20 cellular contexts compared by ENCODE assay signal in genomic region chr20:58245181-58245891, GRCh38. TPM values are rescaled to one million over a fixed set of nuclear protein-coding genes. Genes with fewer than 3 reads are reported as not detected.
DNase-seq lines count a peak whose midpoint lies in the region; ATAC-seq, FAIRE-seq and TF ChIP-seq lines count a peak whose summit lies in the region.
"Had no signal": no experiment of that assay in that cellular context is flagged by ENCODE, and none has a peak within 500 bp of the region (broad histone marks: within the 10 kb centered on the region; RNA-seq: fewer than 3 reads in every experiment).

No MANE protein-coding gene starts in this region.

- H3K36me3 ChIP-seq in Loucy (ENCODE audit: insufficient read depth, low read length), result no peaks in the 10 kb centered on the region

- H3K36me3 Mint-ChIP-seq in T-helper 17 cell (ENCODE audit: low read depth), result peaks cover 4% of the 10 kb centered on the region

- DNase-seq in HTR-8/SVneo (ENCODE audit: insufficient read length, low spot score), result no peak
- no peak for DNase-seq in T-helper 17 cell
- DNase-seq in foreskin melanocyte, result peak; percentile 89
- DNase-seq in DMS53 (lab: John Stamatoyannopoulos, UW), result no peak
- DNase-seq in AG20443 (ENCODE audit: low spot score), result no peak
- no peak for DNase-seq in cerebellar nuclear complex (lab: John Stamatoyannopoulos, UW)
- DNase-seq: ACHN; AML-193; CD4-positive, alpha-beta T cell; DMS79 treated with DMSO at 0.1 percent for 48 hours; GOT3; H7; HFFc6 had no signal

- H3K4me3 Mint-ChIP-seq in T-helper 17 cell, result no peak overlapping the region
- H3K4me3 Mint-ChIP-seq: CD4-positive, alpha-beta T cell; HFFc6 had no signal

- no peaks in the 10 kb centered on the region for H4K20me1 ChIP-seq in Loucy (ENCODE audit: insufficient read depth, low read length, poor library complexity, severe bottlenecking)

- no peaks in the 10 kb centered on the region for H3K27me3 Mint-ChIP-seq in T-helper 17 cell
- H3K27me3 Mint-ChIP-seq: CD4-positive, alpha-beta T cell had no signal

- H3K27ac Mint-ChIP-seq in T-helper 17 cell, result peak overlapping the region; percentile 24
- H3K27ac Mint-ChIP-seq: CD4-positive, alpha-beta T cell; HFFc6 had no signal

- H3K27me3 ChIP-seq in Loucy (ENCODE audit: insufficient read depth, low read length, poor library complexity, severe bottlenecking), result no peaks in the 10 kb centered on the region

- no peaks in the 10 kb centered on the region for H3K9me3 ChIP-seq in Loucy (ENCODE audit: insufficient read depth, low read depth, low read length)
- no peaks in the 10 kb centered on the region for H3K9me3 ChIP-seq in T-helper 17 cell (ENCODE audit: control insufficient read depth, low read length, poor library complexity, severe bottlenecking)
- H3K9me3 ChIP-seq: Caco-2 had no signal

- no peak overlapping the region for H3K9ac ChIP-seq in Loucy (ENCODE audit: low read depth, low read length, poor library complexity, severe bottlenecking)

- peak; percentile 97 for FAIRE-seq in HTR-8/SVneo (lab: Jason Lieb, UNC)
- FAIRE-seq: A204.1, D721Med, GM12878, HepG2 had no signal

- no peak for ATAC-seq in T-helper 17 cell
- ATAC-seq: GM12878, HCT116 had no signal

- H3K4me2 ChIP-seq in Loucy (ENCODE audit: low read depth, low read length, poor library complexity, severe bottlenecking), result no peak overlapping the region

- peaks cover 3% of the 10 kb centered on the region for H3K4me1 Mint-ChIP-seq in T-helper 17 cell

- 0 out of 2 replicates have a peak overlapping the region, but pooled peaks have one; percentile 31 for H2AFZ ChIP-seq in Loucy (ENCODE audit: low read length)

- H3F3A ChIP-seq in Loucy (ENCODE audit: low read depth), result no peaks in the 10 kb centered on the region

- TF ChIP-seq CTCF in Loucy (conservative IDR thresholded peaks at IDR 0.05; ENCODE audit: low read length), result no peak

- H3K4me3 ChIP-seq in Loucy (ENCODE audit: low read length, poor library complexity, severe bottlenecking), result no peak overlapping the region
- H3K4me3 ChIP-seq: GM12878 had no signal

- H3K9me2 ChIP-seq in Loucy (replicated peaks; ENCODE audit: low read depth, low read length), result no peaks in the 10 kb centered on the region

- H3K4me1 ChIP-seq in Loucy (ENCODE audit: insufficient read depth, low read length, poor library complexity, severe bottlenecking), result no peaks in the 10 kb centered on the region
- H3K4me1 ChIP-seq: Caco-2 had no signal

- H3K79me2 ChIP-seq in Loucy (ENCODE audit: insufficient read depth, low read length), result no peaks in the 10 kb centered on the region

RNA-seq across cellular contexts. Expression of gene ANKRD60, which starts 16.9 kb away (rescaled TPM):
- not detected for total RNA-seq in T-helper 17 cell
- total RNA-seq: Caco-2; CD4-positive, alpha-beta T cell; GM12878; H7; HepG2; HFFc6 had no signal
